Comparison of ENCODE assay signal across 9 cellular contexts in the genomic region with DNA sequence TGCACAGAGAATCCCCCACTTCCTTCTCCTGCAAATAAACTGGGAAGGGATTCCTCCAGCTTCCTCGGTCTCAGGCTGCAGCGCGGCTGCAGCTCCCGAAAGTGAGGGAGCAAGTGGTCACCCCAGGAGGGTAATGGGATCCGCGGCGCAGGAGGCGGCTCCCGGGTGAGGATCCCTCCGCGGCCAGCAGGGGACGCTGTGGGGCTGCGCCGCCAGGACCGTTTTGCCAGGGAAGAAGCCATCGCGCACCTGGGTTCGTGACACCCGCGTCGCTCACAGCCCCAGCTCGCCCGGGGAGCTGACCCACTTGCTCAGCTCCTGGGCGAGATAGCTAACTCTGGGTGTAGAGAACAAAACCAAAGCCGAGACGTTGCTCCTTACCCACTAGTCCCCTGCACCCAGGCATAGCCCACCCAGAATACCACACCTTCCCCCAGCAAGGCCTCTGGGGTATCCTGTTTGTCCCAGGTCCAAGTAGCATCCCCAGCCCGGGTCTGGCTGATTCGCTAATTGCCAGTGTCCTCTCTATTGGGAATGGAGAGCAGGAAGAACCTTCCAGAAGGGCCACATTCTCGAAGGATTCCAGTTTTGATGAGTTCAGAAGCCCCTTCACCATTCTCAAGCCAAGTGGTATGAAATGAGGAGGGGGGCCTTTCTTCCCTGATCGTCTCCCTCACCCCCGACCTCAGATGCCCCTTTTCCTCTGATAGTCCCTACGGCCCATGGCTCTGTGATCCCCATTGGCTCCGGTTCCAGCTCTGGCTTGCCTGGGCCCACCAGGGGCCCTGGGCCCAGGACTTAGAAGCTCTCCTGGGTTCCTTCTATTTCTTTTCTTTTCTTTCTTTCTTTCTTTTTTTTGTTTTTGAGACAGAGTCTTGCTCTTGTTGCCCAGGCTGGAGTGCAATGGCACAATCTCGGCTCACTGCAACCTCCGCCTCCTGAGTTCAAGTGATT. TPM values are rescaled to one million over a fixed set of nuclear protein-coding genes. Genes with fewer than 3 reads are reported as not detected.
A peak's percentile ranks its signal among the peaks of the same experiment; 100 is the strongest.
DNase-seq lines count a peak whose midpoint lies in the region; ATAC-seq and TF ChIP-seq lines count a peak whose summit lies in the region.
"Had no signal": no experiment of that assay in that cellular context is flagged by ENCODE, and none has a peak within 500 bp of the region (broad histone marks: within the 10 kb centered on the region; RNA-seq: fewer than 3 reads in every experiment).

No MANE protein-coding gene starts in this region.

- TF ChIP-seq POLR2A in esophagus squamous epithelium (IDR thresholded peaks at IDR 0.05), result no peak

- H3K27me3 Mint-ChIP-seq in Caco-2 (ENCODE audit: insufficient read depth, unreplicated experiment), result no peaks in the 10 kb centered on the region

- intact Hi-C loops in Caco-2 (cut with micrococcal nuclease; ENCODE audit: unreplicated experiment), result loop anchor here (1.0 kb wide), 1 partner anchor 24 kb away; no protein-coding TSS in a partner anchor
- intact Hi-C loops in esophagus squamous epithelium (cut with DNase I), result loop anchor here (5.0 to 10.0 kb wide), 2 partner anchors 99 to 161 kb away; no protein-coding TSS in a partner anchor

- H3K36me3 ChIP-seq in Caco-2 (ENCODE audit: control insufficient read depth, insufficient read depth, low read length) (no peaks in the 10 kb centered on the region), NT2/D1 (ENCODE audit: insufficient read depth, insufficient read length, low read length) (no peaks in the 10 kb centered on the region), esophagus squamous epithelium (no peaks in the 10 kb centered on the region), neural cell (ENCODE audit: insufficient read depth, low read length) (no peaks in the 10 kb centered on the region)

- BruUV-seq in Caco-2 (replicated peaks; lab: Mats Ljungman, UMichigan), result no TSS peak

- no peaks in the 10 kb centered on the region for H3K79me2 ChIP-seq in neural cell (replicated peaks; ENCODE audit: insufficient read depth, low read length)

- H3K9me3 ChIP-seq in Caco-2 (no peaks in the 10 kb centered on the region), NT2/D1 (ENCODE audit: insufficient read depth, low read length) (no peaks in the 10 kb centered on the region), esophagus squamous epithelium (no peaks in the 10 kb centered on the region), neural cell (ENCODE audit: low read length) (no peaks in the 10 kb centered on the region)

- DNase-seq in Caco-2 (peak in 1 of 2 experiments; percentile 85), NT2/D1 (ENCODE audit: low read depth, low spot score) (no peak), activated T-cell treated with anti-CD3 and anti-CD28 coated beads for 4 hours (peak; percentile 72), esophagus squamous epithelium (lab: John Stamatoyannopoulos, UW) (no peak), hepatic stellate cell (ENCODE audit: low spot score) (no peak)
- DNase-seq in stimulated activated naive CD8-positive, alpha-beta T cell treated with anti-CD3 and anti-CD28 coated beads, Interleukin-15, Interleukin-2, amounts not matched to agents 100 U/mL and 50 U/mL, for 24 hours, result peak; percentile 87

- no peaks in the 10 kb centered on the region for H3K4me1 Mint-ChIP-seq in Caco-2 (ENCODE audit: low read depth, unreplicated experiment)

- no peak overlapping the region for H2AFZ ChIP-seq in neural cell (ENCODE audit: low read depth, low read length)

- no peaks in the 10 kb centered on the region for H3K36me3 Mint-ChIP-seq in Caco-2 (ENCODE audit: insufficient read depth, unreplicated experiment)

- no peaks in the 10 kb centered on the region for H3K9me2 ChIP-seq in neural cell (ENCODE audit: insufficient read depth, low read length)

- H3K9me3 Mint-ChIP-seq in Caco-2 (ENCODE audit: unreplicated experiment), result no peaks in the 10 kb centered on the region

- H3K27ac Mint-ChIP-seq in Caco-2 (ENCODE audit: unreplicated experiment), result no peak overlapping the region

- peak; percentile 94 for TF ChIP-seq RAD21 in neural cell (conservative IDR thresholded peaks at IDR 0.05)

- CTCF ChIA-PET in Caco-2 (lab: Charles Lee), result interaction anchor here (0.6 to 2.1 kb wide), 10 partner anchors 12 to 332 kb away, joined by 3 to 8 read pairs (median 4); partner anchors contain the start of gene ST6GALNAC2

- H3K27me3 ChIP-seq in Caco-2 (replicated peaks; ENCODE audit: control insufficient read depth, insufficient read depth, low read length) (no peaks in the 10 kb centered on the region), NT2/D1 (ENCODE audit: insufficient read depth, insufficient read length) (peaks cover 7% of the 10 kb centered on the region), esophagus squamous epithelium (peaks cover 0 to 16% (median 0%) of the 10 kb centered on the region in 4 donors), neural cell (ENCODE audit: insufficient read depth, low read depth, low read length) (no peaks in the 10 kb centered on the region)

- peak; percentile 94 to 98 for TF ChIP-seq CTCF in Caco-2 (IDR thresholded peaks at IDR 0.05; ENCODE audit: insufficient read depth in 1 of 2, low read depth in 1 of 2, low read length in 1 of 2, severe bottlenecking in 1 of 2, unreplicated experiment in 1 of 2)
- TF ChIP-seq CTCF in esophagus squamous epithelium (IDR thresholded peaks at IDR 0.05), result peak; percentile 99 to 100 (median 100)
- TF ChIP-seq CTCF in neural cell (IDR thresholded peaks at IDR 0.05; ENCODE audit: poor library complexity, severe bottlenecking), result peak; percentile 97

- ATAC-seq in HG03045 (IDR thresholded peaks at IDR 0.05; ENCODE audit: unreplicated experiment), result peak; percentile 45
- peak; percentile 82 for ATAC-seq in stimulated activated naive CD8-positive, alpha-beta T cell treated with anti-CD3 and anti-CD28 coated beads, Interleukin-15, Interleukin-2, amounts not matched to agents 100 U/mL and 50 U/mL, for 24 hours

- H4K20me1 ChIP-seq in neural cell (ENCODE audit: insufficient read depth), result no peaks in the 10 kb centered on the region

- H3K9ac ChIP-seq in NT2/D1 (ENCODE audit: insufficient read length, low read depth), result peak overlapping the region; percentile 22
- no peak overlapping the region for H3K9ac ChIP-seq in neural cell (ENCODE audit: low read length)

- TF ChIP-seq EP300 in neural cell (conservative IDR thresholded peaks at IDR 0.05; ENCODE audit: poor library complexity, severe bottlenecking), result peak; percentile 14

- POLR2A ChIA-PET in Caco-2 (lab: Charles Lee), result interaction anchor here (1.5 kb wide), 1 partner anchor 34 kb away, joined by 3 read pairs; no protein-coding TSS in a partner anchor

- H3F3A ChIP-seq in neural cell (ENCODE audit: insufficient read depth, low read length, poor library complexity, severe bottlenecking), result no peaks in the 10 kb centered on the region

- H3K4me1 ChIP-seq in Caco-2 (peaks cover 4% of the 10 kb centered on the region; the same call in 1 of the 2 replicates), NT2/D1 (ENCODE audit: insufficient read depth, insufficient read length) (peaks cover 21% of the 10 kb centered on the region), esophagus squamous epithelium (peaks cover 29 to 46% (median 31%) of the 10 kb centered on the region in 3 donors)

- no peak overlapping the region for H3K4me3 Mint-ChIP-seq in Caco-2 (ENCODE audit: unreplicated experiment)

- WGBS in esophagus squamous epithelium, 2 donors, result 65 to 78% methylated on average over 7 to 11 of the region's 35 CpGs

- H3K4me3 ChIP-seq in Caco-2 (ENCODE audit: low read depth, low read length) (no peak overlapping the region), NT2/D1 (ENCODE audit: insufficient read length, low read depth) (no peak overlapping the region), esophagus squamous epithelium (no peak overlapping the region), neural cell (ENCODE audit: low read length) (no peak overlapping the region)

- H3K4me2 ChIP-seq in neural cell (ENCODE audit: low read length), result no peak overlapping the region

- H3K27ac ChIP-seq in esophagus squamous epithelium, result no peak overlapping the region
- no peak overlapping the region for H3K27ac ChIP-seq in neural cell (ENCODE audit: low read length)

TF ChIP-seq in neural cell, 6 proteins besides CTCF, POLR2A, EP300 and RAD21 (continues in another document):
- TF ChIP-seq POLR2AphosphoS5 (IDR thresholded peaks at IDR 0.05), result no peak
- no peak for TF ChIP-seq TAF1 (IDR thresholded peaks at IDR 0.05; ENCODE audit: low read depth)
- TF ChIP-seq SMC3 (conservative IDR thresholded peaks at IDR 0.05; ENCODE audit: poor library complexity), result peak; percentile 96
- TF ChIP-seq EZH2 (IDR thresholded peaks at IDR 0.05; ENCODE audit: borderline replicate concordance, insufficient read depth, low read length, poor library complexity, severe bottlenecking), result no peak

RNA-seq across cellular contexts. Expression of gene CYGB, which starts 14.1 kb away (rescaled TPM):
- total RNA-seq in Caco-2 (2022) (0.32 and 1.0 TPM in 2 replicates), esophagus squamous epithelium (10 to 100 TPM in 2 of 4 donors, 1 to 10 TPM in 2; 1.3 to 12.8 (median 6.9) TPM)
- 9.6 and 12.9 TPM in 2 replicates for polyA plus RNA-seq in neural cell
- polyA minus RNA-seq in neural cell, result 8.0 and 13.4 TPM in 2 replicates

RNA-seq across cellular contexts. Expression of gene PRCD, which starts 16.5 kb away (rescaled TPM):
- not detected in 2 replicates for total RNA-seq in Caco-2 (2022)
- 1 to 10 TPM in 2 of 4 donors, under 1 TPM in 1, not detected in 1; 0.73 to 2.5 (median 1.4) TPM for total RNA-seq in esophagus squamous epithelium
- 13.2 and 22.5 TPM in 2 replicates for polyA plus RNA-seq in neural cell
- polyA minus RNA-seq in neural cell, result 3.4 and 4.5 TPM in 2 replicates
- total RNA-seq: T-helper 1 cell treated with Interleukin-12 subunit alpha and Interleukin-12 subunit beta and Interleukin-4 antibody, amounts not matched to agents 30 ng/mL and 1 ng/mL, for 36 hours had no signal

RNA-seq across cellular contexts. Expression of gene RHBDF2, which starts 22.1 kb away (rescaled TPM):
- total RNA-seq in Caco-2 (2022) (33.8 and 37.2 TPM in 2 replicates), esophagus squamous epithelium (10 to 100 TPM; 27.0 to 38.5 (median 33.7) TPM)
- not detected in 2 replicates for polyA plus RNA-seq in neural cell
- polyA minus RNA-seq in neural cell, result not detected in 2 replicates

RNA-seq across cellular contexts. Expression of gene AANAT, which starts 56.0 kb away (rescaled TPM):
- total RNA-seq in Caco-2 (2022) (not detected in 2 replicates), esophagus squamous epithelium (not detected)
- polyA plus RNA-seq in neural cell, result not detected in 2 replicates
- polyA minus RNA-seq in neural cell, result not detected in 2 replicates
- total RNA-seq: T-helper 1 cell treated with Interleukin-12 subunit alpha and Interleukin-12 subunit beta and Interleukin-4 antibody, amounts not matched to agents 30 ng/mL and 1 ng/mL, for 36 hours had no signal

Comparison
In these comparisons a context has a peak if more than half of its experiments do, and no peak if none do; other contexts are left out.
1. DNase-seq: peak in activated T-cell treated with anti-CD3 and anti-CD28 coated beads for 4 hours (single experiment) and stimulated activated naive CD8-positive, alpha-beta T cell treated with anti-CD3 and anti-CD28 coated beads, Interleukin-15, Interleukin-2, amounts not matched to agents 100 U/mL and 50 U/mL, for 24 hours (single experiment); none in NT2/D1 (single experiment), esophagus squamous epithelium (single experiment) and hepatic stellate cell (single experiment).
2. Peak in every context shown above with its lines, with median percentiles within 50 percentile points of each other: CTCF ChIP-seq.